In the genomic region with DNA sequence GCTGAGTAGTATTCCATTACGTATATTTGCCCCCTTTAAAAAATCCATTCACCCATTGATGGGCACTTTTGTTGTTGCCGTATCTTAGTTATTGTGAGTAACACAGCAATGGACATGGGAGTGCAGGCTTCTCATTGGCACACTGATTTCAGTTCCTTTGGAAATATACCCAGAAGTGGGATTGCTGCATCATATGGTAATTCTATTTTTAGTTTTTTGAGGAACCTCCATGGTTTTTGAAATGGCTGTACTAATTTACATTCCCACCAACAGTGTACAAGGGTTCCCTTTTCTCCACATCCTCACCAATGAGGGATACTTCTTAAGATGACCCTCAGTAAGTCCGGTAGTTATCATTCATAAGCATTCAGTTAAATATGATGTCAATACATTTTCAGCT, we compare ENCODE assay signal across 26 cellular contexts.
"Had no signal": no experiment of that assay in that cellular context is flagged by ENCODE, and none has a peak within 500 bp of the region (broad histone marks: within the 10 kb centered on the region; RNA-seq: fewer than 3 reads in every experiment).

No MANE protein-coding gene starts in this region.

- DNase-seq: hypothalamus; immature natural killer cell; kidney; left colon; left ventricle myocardium inferior; midbrain; mucosa of descending colon; naive thymus-derived CD4-positive, alpha-beta T cell; ovary; right lobe of liver; stimulated activated CD4-positive, alpha-beta T cell treated with anti-CD3 and anti-CD28 coated beads, Interleukin-1b, Interleukin-23, amount 100 ng/mL, for 48 hours; stimulated activated CD4-positive, alpha-beta T cell treated with anti-CD3 and anti-CD28 coated beads, Interleukin-2, amount 100 ng/mL, for 48 hours; stimulated activated CD4-positive, alpha-beta T cell treated with anti-CD3 and anti-CD28 coated beads, Interleukin-4, amount 100 ng/mL, for 4 hours; stimulated activated CD8-positive, alpha-beta memory T cell treated with anti-CD3 and anti-CD28 coated beads, Interleukin-4, amount 100 ng/mL, for 48 hours; stimulated activated naive CD4-positive, alpha-beta T cell treated with Interleukin-2 at 50 U/mL for 16 hours; stimulated activated naive CD8-positive, alpha-beta T cell treated with anti-CD3 and anti-CD28 coated beads, Interleukin-15, amount 100 ng/mL, for 72 hours; substantia nigra had no signal

- H3K9me3 Mint-ChIP-seq: immature natural killer cell; memory B cell; naive thymus-derived CD4-positive, alpha-beta T cell; natural killer cell treated with Interleukin-12 subunit alpha and Interleukin-12 subunit beta and Interleukin-15 and Interleukin-18, amount 100 ng/mL, for 72 hours; stimulated activated memory B cell treated with anti-CD40 and anti-IgM and Interleukin-4, amounts not matched to agents 10 μg/mL and 1 μg/mL and 100 μg/mL, for 72 hours; stimulated activated naive CD8-positive, alpha-beta T cell treated with anti-CD3 and anti-CD28 coated beads, Interleukin-15, amount 100 ng/mL, for 72 hours; type B pancreatic cell had no signal

- ATAC-seq: left colon; mucosa of descending colon; naive thymus-derived CD4-positive, alpha-beta T cell; natural killer cell treated with Interleukin-12 subunit alpha and Interleukin-12 subunit beta and Interleukin-15 and Interleukin-18, amount 100 ng/mL, for 72 hours; stimulated activated memory B cell treated with anti-CD40 and anti-IgM and Interleukin-4, amounts not matched to agents 10 μg/mL and 1 μg/mL and 100 μg/mL, for 72 hours; stimulated activated naive CD8-positive, alpha-beta T cell treated with anti-CD3 and anti-CD28 coated beads, Interleukin-15, amount 100 ng/mL, for 72 hours had no signal

- H3K36me3 Mint-ChIP-seq: immature natural killer cell; memory B cell; naive thymus-derived CD4-positive, alpha-beta T cell; natural killer cell treated with Interleukin-12 subunit alpha and Interleukin-12 subunit beta and Interleukin-15 and Interleukin-18, amount 100 ng/mL, for 72 hours; stimulated activated memory B cell treated with anti-CD40 and anti-IgM and Interleukin-4, amounts not matched to agents 10 μg/mL and 1 μg/mL and 100 μg/mL, for 72 hours; type B pancreatic cell had no signal

- H3K36me3 ChIP-seq: left ventricle myocardium inferior, ovary, right atrium auricular region, right lobe of liver, tibial nerve, vagina had no signal

- H3K27me3 Mint-ChIP-seq: memory B cell; stimulated activated memory B cell treated with anti-CD40 and anti-IgM and Interleukin-4, amounts not matched to agents 10 μg/mL and 1 μg/mL and 100 μg/mL, for 72 hours; stimulated activated naive CD8-positive, alpha-beta T cell treated with anti-CD3 and anti-CD28 coated beads, Interleukin-15, amount 100 ng/mL, for 72 hours had no signal

- H3K27ac ChIP-seq: left ventricle myocardium inferior, ovary, right atrium auricular region, right lobe of liver, tibial nerve, vagina had no signal

- H3K27ac Mint-ChIP-seq: immature natural killer cell; memory B cell; natural killer cell treated with Interleukin-12 subunit alpha and Interleukin-12 subunit beta and Interleukin-15 and Interleukin-18, amount 100 ng/mL, for 72 hours; progenitor cell of endocrine pancreas; stimulated activated memory B cell treated with anti-CD40 and anti-IgM and Interleukin-4, amounts not matched to agents 10 μg/mL and 1 μg/mL and 100 μg/mL, for 72 hours; stimulated activated naive CD8-positive, alpha-beta T cell treated with anti-CD3 and anti-CD28 coated beads, Interleukin-15, amount 100 ng/mL, for 72 hours; type B pancreatic cell had no signal

- H3K27me3 ChIP-seq: ovary, right atrium auricular region, right lobe of liver, tibial nerve, vagina had no signal

- H3K4me3 ChIP-seq: left ventricle myocardium inferior, mucosa of descending colon, ovary, right atrium auricular region, right lobe of liver, smooth muscle cell, tibial nerve, vagina had no signal

- H3K4me3 Mint-ChIP-seq: immature natural killer cell; memory B cell; naive thymus-derived CD4-positive, alpha-beta T cell; natural killer cell treated with Interleukin-12 subunit alpha and Interleukin-12 subunit beta and Interleukin-15 and Interleukin-18, amount 100 ng/mL, for 72 hours; stimulated activated memory B cell treated with anti-CD40 and anti-IgM and Interleukin-4, amounts not matched to agents 10 μg/mL and 1 μg/mL and 100 μg/mL, for 72 hours; stimulated activated naive CD8-positive, alpha-beta T cell treated with anti-CD3 and anti-CD28 coated beads, Interleukin-15, amount 100 ng/mL, for 72 hours; type B pancreatic cell had no signal

- H3K9me3 ChIP-seq: left ventricle myocardium inferior, mucosa of descending colon, ovary, right atrium auricular region, right lobe of liver, tibial nerve, vagina had no signal
